8 cellular contexts compared by ENCODE assay signal in the genomic region with DNA sequence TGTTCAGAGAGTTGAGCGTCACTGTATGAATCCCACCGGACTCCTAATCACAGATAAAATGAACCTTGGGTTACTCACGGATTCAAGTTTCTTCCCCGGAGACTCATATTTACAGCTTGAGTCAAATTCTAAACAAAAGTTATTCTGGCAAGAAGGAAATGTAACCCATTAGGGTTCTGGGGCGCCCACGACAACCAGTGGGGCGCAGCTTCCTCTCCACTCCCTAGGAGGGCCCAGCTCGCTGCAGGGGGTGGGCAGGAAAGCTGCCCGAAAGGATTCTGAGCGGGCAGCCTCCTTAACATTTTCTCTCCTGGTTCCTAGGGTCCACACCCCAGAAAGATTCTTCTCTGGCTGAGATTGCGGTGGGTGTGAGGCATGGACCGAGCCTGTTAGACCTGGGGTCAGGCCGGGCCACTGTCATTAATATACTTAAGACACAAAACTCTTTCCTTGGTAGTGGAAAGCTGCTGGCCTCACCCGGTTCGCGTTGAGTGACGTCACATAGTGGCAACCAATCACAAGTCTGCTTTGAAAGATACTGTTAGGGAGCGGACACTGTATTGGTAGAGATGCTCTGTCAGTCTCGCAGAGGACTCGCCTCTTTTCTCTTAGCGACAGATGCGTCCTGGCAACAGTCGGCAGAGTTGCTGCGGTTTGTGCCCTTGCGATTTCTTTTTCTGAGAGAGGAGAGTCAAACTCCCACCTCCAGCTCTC. TPM values are rescaled to one million over a fixed set of nuclear protein-coding genes. Genes with fewer than 3 reads are reported as not detected.
DNase-seq lines count a peak whose midpoint lies in the region; ATAC-seq and TF ChIP-seq lines count a peak whose summit lies in the region.

No MANE protein-coding gene starts in this region.

- peak overlapping the region in 1 of 2 experiments; percentile 19 for H2BK12ac ChIP-seq in mesenchymal stem cell (ENCODE audit: low read length in 2 of 2)

- H3K18ac ChIP-seq in mesenchymal stem cell (ENCODE audit: low read depth in 1 of 2, low read length in 2 of 2), result peak overlapping the region in 1 of 2 experiments; percentile 82

- H3K4me1 Mint-ChIP-seq in endodermal cell, result peaks cover 8% of the 10 kb centered on the region

- H3K4me1 ChIP-seq in endodermal cell (ENCODE audit: control insufficient read depth, insufficient read depth, low read length) (peaks cover 3% of the 10 kb centered on the region), mesenchymal stem cell (ENCODE audit: control insufficient read depth, insufficient read depth, low read depth, low read length) (peaks cover 2% of the 10 kb centered on the region)

- H3K9ac ChIP-seq in endodermal cell (ENCODE audit: extremely low read depth, low read length, poor library complexity, severe bottlenecking) (peak overlapping the region; percentile 65), mesenchymal stem cell (ENCODE audit: low read length) (peak overlapping the region; percentile 97)

- H3K4ac ChIP-seq in mesenchymal stem cell (ENCODE audit: low read depth in 1 of 2, low read length in 2 of 2), result no peak overlapping the region

- H3K4me2 ChIP-seq in mesenchymal stem cell (ENCODE audit: low read length, poor library complexity, severe bottlenecking), result peak overlapping the region; percentile 98

- H3K4me3 ChIP-seq in endodermal cell (ENCODE audit: low read length) (peak overlapping the region; percentile 82), mesenchymal stem cell (ENCODE audit: insufficient read depth in 1 of 2, low read depth in 1 of 2, low read length in 2 of 2) (peak overlapping the region; percentile 57 to 84)

- H3K9me3 ChIP-seq in endodermal cell (ENCODE audit: control insufficient read depth, low read length) (no peaks in the 10 kb centered on the region), mesenchymal stem cell (ENCODE audit: control insufficient read depth, low read length) (no peaks in the 10 kb centered on the region)

- no peak overlapping the region for H2BK15ac ChIP-seq in mesenchymal stem cell (ENCODE audit: low read depth, poor library complexity, severe bottlenecking)

- peaks cover 2% of the 10 kb centered on the region for H3K79me1 ChIP-seq in mesenchymal stem cell (replicated peaks; ENCODE audit: low read length, poor library complexity, severe bottlenecking)

- no peak for TF ChIP-seq CTCF in endodermal cell (conservative IDR thresholded peaks at IDR 0.05)

- peak; percentile 100 for ATAC-seq in GM19025 (IDR thresholded peaks at IDR 0.05; ENCODE audit: low read depth, unreplicated experiment)
- ATAC-seq in HG03342 (IDR thresholded peaks at IDR 0.05; ENCODE audit: unreplicated experiment), result peak; percentile 99

- no peak overlapping the region for H2BK5ac ChIP-seq in mesenchymal stem cell (ENCODE audit: low read depth, low read length, poor library complexity, severe bottlenecking)

- H3K27ac ChIP-seq in endodermal cell (ENCODE audit: low read depth, low read length), result no peak overlapping the region
- H3K27ac ChIP-seq in mesenchymal stem cell (ENCODE audit: low read length, poor library complexity, severe bottlenecking), result peak overlapping the region; percentile 73

- H3K36me3 ChIP-seq in endodermal cell (ENCODE audit: control insufficient read depth, insufficient read depth, low read length), result no peaks in the 10 kb centered on the region
- no peaks in the 10 kb centered on the region for H3K36me3 ChIP-seq in mesenchymal stem cell (ENCODE audit: control insufficient read depth in 1 of 2, insufficient read depth in 2 of 2, low read depth in 1 of 2, low read length in 2 of 2)

- no peak overlapping the region for H3K14ac ChIP-seq in mesenchymal stem cell (ENCODE audit: low read length in 2 of 2)

- no peaks in the 10 kb centered on the region for H3K36me3 Mint-ChIP-seq in endodermal cell (ENCODE audit: low read depth)

- peak; percentile 100 for DNase-seq in AG08395 (ENCODE audit: low spot score)
- peak; percentile 94 for DNase-seq in NCI-H748 (lab: John Stamatoyannopoulos, UW; ENCODE audit: unreplicated experiment)
- peak; percentile 87 for DNase-seq in activated CD8-positive, alpha-beta memory T cell treated with anti-CD3 and anti-CD28 coated beads for 24 hours
- peak; percentile 97 for DNase-seq in endodermal cell
- peak; percentile 99 for DNase-seq in mesenchymal stem cell
- DNase-seq in stimulated activated CD8-positive, alpha-beta memory T cell treated with anti-CD3 and anti-CD28 coated beads, Interleukin-12 subunit alpha, Interleukin-12 subunit beta, amount 100 ng/mL, for 4 hours (ENCODE audit: low read depth), result peak; percentile 56

- H2AFZ ChIP-seq in mesenchymal stem cell (ENCODE audit: low read depth, low read length), result peak overlapping the region; percentile 91

- H3K4me3 Mint-ChIP-seq in endodermal cell, result peak overlapping the region; percentile 65

- H4K8ac ChIP-seq in mesenchymal stem cell (ENCODE audit: low read length), result peak overlapping the region; percentile 87

- H2BK120ac ChIP-seq in mesenchymal stem cell (ENCODE audit: low read depth, low read length), result no peak overlapping the region

- no peak overlapping the region for H4K91ac ChIP-seq in mesenchymal stem cell (ENCODE audit: low read length)

- no peak overlapping the region for H3K23ac ChIP-seq in mesenchymal stem cell (ENCODE audit: low read length in 2 of 2)

- H3K27ac Mint-ChIP-seq in endodermal cell, result peak overlapping the region; percentile 85

- no peaks in the 10 kb centered on the region for H3K9me3 Mint-ChIP-seq in endodermal cell

- H2AK5ac ChIP-seq in mesenchymal stem cell (ENCODE audit: low read length, severe bottlenecking), result no peak overlapping the region

- H3K27me3 Mint-ChIP-seq in endodermal cell (ENCODE audit: insufficient read depth), result peaks cover 15% of the 10 kb centered on the region

- 19 to 45% methylated on average over 9 to 25 of the region's 25 CpGs for WGBS in endodermal cell (ENCODE audit: insufficient coverage in 1 of 2, insufficient read length in 1 of 2), 2 experiments
- WGBS in mesenchymal stem cell, result 11% methylated on average over 24 of the region's 25 CpGs

- H3K27me3 ChIP-seq in endodermal cell (ENCODE audit: control insufficient read depth, insufficient read depth, low read length, poor library complexity, severe bottlenecking), result peaks cover 7% of the 10 kb centered on the region
- no peaks in the 10 kb centered on the region for H3K27me3 ChIP-seq in mesenchymal stem cell (ENCODE audit: control insufficient read depth in 1 of 2, insufficient read depth in 1 of 2, low read length in 2 of 2)

RNA-seq across cellular contexts. Expression of gene MCOLN3, which starts 13.6 kb away (rescaled TPM):
- 10 to 100 TPM; 10.1 to 12.6 TPM for total RNA-seq in endodermal cell
- 0.53 TPM for polyA plus RNA-seq in endodermal cell (2013, experiment 1 of 2)
- 0.66 TPM for polyA plus RNA-seq in endodermal cell (2013, experiment 2 of 2)
- polyA plus RNA-seq in mesenchymal stem cell (2013, experiment 1 of 2), result 0.30 TPM
- 0.27 TPM for polyA plus RNA-seq in mesenchymal stem cell (2013, experiment 2 of 2)
